20 cellular contexts compared by ENCODE assay signal in genomic region chr5:170479484-170479883, GRCh38. TPM values are rescaled to one million over a fixed set of nuclear protein-coding genes. Genes with fewer than 3 reads are reported as not detected.
DNase-seq lines count a peak whose midpoint lies in the region; ATAC-seq, FAIRE-seq and TF ChIP-seq lines count a peak whose summit lies in the region.
"Had no signal": no experiment of that assay in that cellular context is flagged by ENCODE, and none has a peak within 500 bp of the region (broad histone marks: within the 10 kb centered on the region; RNA-seq: fewer than 3 reads in every experiment).

No MANE protein-coding gene starts in this region.

- no peaks in the 10 kb centered on the region for H3K9me3 ChIP-seq in RWPE2 (ENCODE audit: severe bottlenecking)
- H3K9me3 ChIP-seq in stomach = no peaks in the 10 kb centered on the region
- no peaks in the 10 kb centered on the region for H3K9me3 ChIP-seq in SJCRH30 (replicated peaks)
- H3K9me3 ChIP-seq: ascending aorta, Peyer's patch, tibial artery had no signal

- H3K27me3 ChIP-seq in RWPE2 (ENCODE audit: insufficient read depth, poor library complexity, severe bottlenecking) = no peaks in the 10 kb centered on the region
- no peaks in the 10 kb centered on the region for H3K27me3 ChIP-seq in foreskin keratinocyte
- H3K27me3 ChIP-seq in stomach = peaks cover 0 to 4% (median 0%) of the 10 kb centered on the region in 3 donors
- H3K27me3 ChIP-seq in SJCRH30 = no peaks in the 10 kb centered on the region
- H3K27me3 ChIP-seq: ascending aorta, Peyer's patch, tibial artery had no signal

- no peak for TF ChIP-seq POLR2A in stomach (IDR thresholded peaks at IDR 0.05)

- TF ChIP-seq EP300 in stomach (IDR thresholded peaks at IDR 0.05) = no peak

- H3K36me3 ChIP-seq in RWPE2 (ENCODE audit: low read depth) (no peaks in the 10 kb centered on the region), stomach (no peaks in the 10 kb centered on the region), SJCRH30 (no peaks in the 10 kb centered on the region)
- H3K36me3 ChIP-seq: ascending aorta, Peyer's patch, tibial artery had no signal

- H3K27ac ChIP-seq in RWPE2 (ENCODE audit: poor library complexity, severe bottlenecking) (no peak overlapping the region), foreskin keratinocyte (no peak overlapping the region), stomach (no peak overlapping the region), SJCRH30 (no peak overlapping the region)
- H3K27ac ChIP-seq: 22Rv1, ascending aorta, Peyer's patch, tibial artery had no signal

- peaks cover 7% of the 10 kb centered on the region for H3K4me1 ChIP-seq in RWPE2 (ENCODE audit: insufficient read depth, poor library complexity, severe bottlenecking)
- H3K4me1 ChIP-seq in foreskin keratinocyte = no peaks in the 10 kb centered on the region
- H3K4me1 ChIP-seq in stomach = no peaks in the 10 kb centered on the region
- no peaks in the 10 kb centered on the region for H3K4me1 ChIP-seq in SJCRH30
- H3K4me1 ChIP-seq: ascending aorta, Peyer's patch, tibial artery had no signal

- 18 to 50% (median 30%) methylated on average over 4 of the region's 4 CpGs for WGBS in stomach, 5 donors

- ATAC-seq in RWPE2 (ENCODE audit: low read depth) (peak; percentile 58; the same call in 2 of the 3 replicates), foreskin keratinocyte (no peak)

- intact Hi-C loops in stomach (cut with DNase I; ENCODE audit: low total_unique reads) = no loop called here

- H3K4me3 ChIP-seq in RWPE2 (ENCODE audit: severe bottlenecking) (no peak overlapping the region), retinal pigment epithelial cell (ENCODE audit: low read length) (no peak overlapping the region), stomach (no peak overlapping the region), SJCRH30 (no peak overlapping the region)
- H3K4me3 ChIP-seq: ascending aorta, Peyer's patch, tibial artery had no signal

- TF ChIP-seq CTCF in RWPE2 (IDR thresholded peaks at IDR 0.05; ENCODE audit: poor library complexity, severe bottlenecking) = peak; percentile 43
- TF ChIP-seq CTCF in foreskin keratinocyte (conservative IDR thresholded peaks at IDR 0.05) = peak; percentile 21
- peak; percentile 33 for TF ChIP-seq CTCF in retinal pigment epithelial cell (conservative IDR thresholded peaks at IDR 0.05; ENCODE audit: low read depth, low read length)
- no peak for TF ChIP-seq CTCF in stomach (IDR thresholded peaks at IDR 0.05)

- FAIRE-seq in frontal cortex (lab: Jason Lieb, UNC) = no peak

- DNase-seq in DMS 273 (lab: John Stamatoyannopoulos, UW; ENCODE audit: unreplicated experiment) (peak; percentile 38), DMS 273 treated with DMSO at 0.1 percent for 48 hours (lab: John Stamatoyannopoulos, UW) (no peak), RWPE2 (ENCODE audit: low spot score) (no peak), foreskin keratinocyte (no peak), retinal pigment epithelial cell (ENCODE audit: low read depth) (no peak), stomach (no peak), frontal cortex (ENCODE audit: low spot score in 2 of 2) (no peak), SJCRH30 (no peak)
- DNase-seq: activated CD4-positive, alpha-beta memory T cell treated with anti-CD3 and anti-CD28 coated beads for 36 hours; COR-L47; effector memory CD4-positive, alpha-beta T cell; glutamatergic neuron; Karpas-422; Peyer's patch; stimulated activated CD4-positive, alpha-beta T cell treated with anti-CD3 and anti-CD28 coated beads, Interleukin-15, amount 100 ng/mL, for 24 hours; T-helper 9 cell; tibial artery had no signal

RNA-seq across cellular contexts. Expression of gene KCNIP1, which starts 24.3 kb away (rescaled TPM):
- total RNA-seq in foreskin keratinocyte (not detected in 2 replicates), stomach (under 1 TPM in 2 of 5 donors, not detected in 3; 0.29 to 0.73 TPM), frontal cortex (15.5 TPM)
- polyA plus RNA-seq in foreskin keratinocyte (not detected in 2 replicates), stomach (under 1 TPM; 0.20 to 0.61 (median 0.31) TPM)
- 0.81 and 1.4 TPM in 2 replicates for total RNA-seq in SJCRH30 (2014; rRNA removed; shearing (Covaris generic))
- total RNA-seq: activated CD4-positive, alpha-beta memory T cell treated with anti-CD3 and anti-CD28 coated beads for 36 hours; ascending aorta; Peyer's patch had no signal
- polyA plus RNA-seq: liver had no signal

Comparison
In these comparisons a context has a peak if more than half of its experiments do, and no peak if none do; other contexts are left out.
1. CTCF ChIP-seq: peak in RWPE2 (single experiment), foreskin keratinocyte (single experiment) and retinal pigment epithelial cell (single experiment); none in stomach (0 of 7).